22 cellular contexts compared by ENCODE assay signal in the genomic region with DNA sequence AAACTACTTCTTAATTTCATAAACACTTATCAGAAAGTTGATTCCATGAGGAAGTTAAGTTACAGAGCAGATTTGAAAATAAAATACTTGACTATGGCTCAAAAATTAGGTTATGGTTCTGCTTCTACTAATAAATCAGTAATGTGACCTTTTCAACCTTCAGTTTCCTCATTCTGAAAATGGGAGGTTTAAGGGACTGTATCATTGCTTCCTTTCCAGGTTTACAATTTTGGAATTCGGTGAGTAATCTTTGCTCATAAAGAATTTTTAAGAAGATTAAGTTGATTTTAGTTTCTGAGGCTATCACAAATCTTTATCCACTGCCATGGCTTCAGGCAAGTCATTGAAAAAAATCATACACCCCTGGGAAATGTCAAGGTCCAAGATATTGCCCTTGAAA.
"Had no signal": no experiment of that assay in that cellular context is flagged by ENCODE, and none has a peak within 500 bp of the region (broad histone marks: within the 10 kb centered on the region; RNA-seq: fewer than 3 reads in every experiment).

No MANE protein-coding gene starts in this region.

- H2AFZ ChIP-seq: hepatocyte, neural progenitor cell, parathyroid adenoma had no signal

- H3K27me3 ChIP-seq: esophagus squamous epithelium, gastroesophageal sphincter, heart left ventricle, hepatocyte, left lung, neural progenitor cell, sigmoid colon, tibial nerve, upper lobe of left lung had no signal

- DNase-seq: effector memory CD4-positive, alpha-beta T cell; erythroblast; esophagus squamous epithelium; heart left ventricle; left cardiac atrium; left lung; mesendoderm; midbrain; naive thymus-derived CD4-positive, alpha-beta T cell; right cardiac atrium; sigmoid colon; stimulated activated naive B cell treated with anti-CD40 and anti-IgM and Interleukin-4, amounts not matched to agents 10 μg/mL and 1 μg/mL and 100 μg/mL, for 72 hours; upper lobe of left lung had no signal

- H3K4me2 ChIP-seq: hepatocyte, neural progenitor cell had no signal

- FAIRE-seq: colon, islet of Langerhans, urothelium cell line had no signal

- H3K36me3 ChIP-seq: esophagus squamous epithelium, gastroesophageal sphincter, heart left ventricle, left lung, neural progenitor cell, sigmoid colon, thoracic aorta, tibial nerve, upper lobe of left lung had no signal

- H3K4me3 ChIP-seq: esophagus squamous epithelium, gastroesophageal sphincter, heart left ventricle, hepatocyte, left lung, neural progenitor cell, sigmoid colon, thoracic aorta, tibial nerve, upper lobe of left lung had no signal

- ATAC-seq: gastroesophageal sphincter; heart left ventricle; left cardiac atrium; left lung; naive thymus-derived CD4-positive, alpha-beta T cell; right cardiac atrium; stimulated activated naive B cell treated with anti-CD40 and anti-IgM and Interleukin-4, amounts not matched to agents 10 μg/mL and 1 μg/mL and 100 μg/mL, for 72 hours had no signal

- H3K9ac ChIP-seq: neural progenitor cell, parathyroid adenoma had no signal

- H3K27ac ChIP-seq: esophagus squamous epithelium, gastroesophageal sphincter, heart left ventricle, hepatocyte, left lung, neural progenitor cell, parathyroid adenoma, sigmoid colon, thoracic aorta, tibial nerve, upper lobe of left lung had no signal

- H3K79me2 ChIP-seq: hepatocyte, parathyroid adenoma had no signal

- H3K4me1 ChIP-seq: esophagus squamous epithelium, gastroesophageal sphincter, heart left ventricle, left lung, neural progenitor cell, parathyroid adenoma, sigmoid colon, tibial nerve, upper lobe of left lung had no signal

- H3K9me3 ChIP-seq: esophagus squamous epithelium, heart left ventricle, sigmoid colon, thoracic aorta, tibial nerve, upper lobe of left lung had no signal
